In the genomic region with DNA sequence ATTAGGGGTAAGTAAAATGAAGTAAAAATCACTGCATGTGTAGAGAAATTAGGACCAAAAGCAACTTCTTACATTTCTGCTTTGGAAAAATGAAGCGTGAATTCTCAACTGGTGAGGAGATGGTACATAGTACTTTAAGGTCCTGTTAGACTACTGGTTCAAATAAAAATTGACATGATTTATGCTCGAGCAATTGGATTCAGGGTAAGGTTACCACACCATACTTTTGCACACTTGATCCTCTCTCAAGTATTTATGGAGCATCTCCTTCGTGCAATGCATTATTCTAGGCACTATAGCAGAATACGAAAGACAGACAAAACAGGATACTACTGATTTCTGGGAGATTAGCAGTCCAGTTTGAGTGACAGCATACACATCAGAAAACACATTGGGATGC, we compare ENCODE assay signal across 2 cellular contexts.
"Had no signal": no experiment of that assay in that cellular context is flagged by ENCODE, and none has a peak within 500 bp of the region (broad histone marks: within the 10 kb centered on the region; RNA-seq: fewer than 3 reads in every experiment).

No MANE protein-coding gene starts in this region.

- DNase-seq: GDM1, GF-D8 had no signal
